14 cellular contexts compared by ENCODE assay signal in genomic region chr2:66509326-66509811, GRCh38.
DNase-seq lines count a peak whose midpoint lies in the region; ATAC-seq lines count a peak whose summit lies in the region.
"Had no signal": no experiment of that assay in that cellular context is flagged by ENCODE, and none has a peak within 500 bp of the region (broad histone marks: within the 10 kb centered on the region; RNA-seq: fewer than 3 reads in every experiment).

No MANE protein-coding gene starts in this region.

- peaks cover 18% of the 10 kb centered on the region for H3K4me1 ChIP-seq in adipocyte (ENCODE audit: control insufficient read depth, insufficient read depth, low read length)

- no peak overlapping the region for H3K9ac ChIP-seq in adipocyte (ENCODE audit: low read length)

- no peaks in the 10 kb centered on the region for H3K36me3 ChIP-seq in adipocyte (ENCODE audit: control insufficient read depth, insufficient read depth, low read length, severe bottlenecking)

- no peak overlapping the region for H3K4me3 ChIP-seq in adipocyte (ENCODE audit: low read length)
- H3K4me3 ChIP-seq: psoas muscle had no signal

- DNase-seq in NCI-H146 (lab: John Stamatoyannopoulos, UW), result peak; percentile 27
- DNase-seq in NCI-H146 treated with DMSO at 0.1 percent for 48 hours (lab: John Stamatoyannopoulos, UW; ENCODE audit: unreplicated experiment), result no peak
- DNase-seq in adipocyte (ENCODE audit: low read depth), result peak; percentile 20
- DNase-seq in iris pigment epithelial cell (ENCODE audit: low read depth), result peak; percentile 32
- peak; percentile 40 for DNase-seq in superior temporal gyrus (ENCODE audit: extremely low spot score)
- no peak for DNase-seq in left lobe of liver (ENCODE audit: low spot score)
- no peak for DNase-seq in NCI-H1930 (lab: John Stamatoyannopoulos, UW)
- DNase-seq: activated naive CD4-positive, alpha-beta T cell treated with anti-CD3 and anti-CD28 coated beads, Interleukin-2, amount 50 U/mL, for 16 hours; DMS153; effector memory CD8-positive, alpha-beta T cell; KBM-7; kidney; psoas muscle had no signal

- no peaks in the 10 kb centered on the region for H3K27me3 ChIP-seq in adipocyte (replicated peaks; ENCODE audit: control insufficient read depth, insufficient read depth, low read length)

- ATAC-seq in HG03196 (IDR thresholded peaks at IDR 0.05; ENCODE audit: unreplicated experiment) (no peak), left lobe of liver (no peak)
- ATAC-seq: effector memory CD8-positive, alpha-beta T cell had no signal

- no peaks in the 10 kb centered on the region for H3K9me3 ChIP-seq in adipocyte (ENCODE audit: control insufficient read depth, low read length)
- H3K9me3 ChIP-seq: psoas muscle had no signal

Comparison
In these comparisons a context has a peak if more than half of its experiments do, and no peak if none do; other contexts are left out.
1. DNase-seq: peak in NCI-H146 (single experiment), adipocyte (single experiment), iris pigment epithelial cell (single experiment) and superior temporal gyrus (single experiment); none in NCI-H146 treated with DMSO at 0.1 percent for 48 hours (single experiment), left lobe of liver (single experiment) and NCI-H1930 (0 of 2).